In genomic region chr2:16256601-16257000, GRCh38 we compare ENCODE assay signal across 34 cellular contexts.
"Had no signal": no experiment of that assay in that cellular context is flagged by ENCODE, and none has a peak within 500 bp of the region (broad histone marks: within the 10 kb centered on the region; RNA-seq: fewer than 3 reads in every experiment).

No MANE protein-coding gene starts in this region.

- H3K9me3 ChIP-seq: Peyer's patch had no signal

- H3K4me1 ChIP-seq: Peyer's patch had no signal

- H3K4me3 Mint-ChIP-seq: activated B cell treated with CpG ODN at 0.5 μM for 24 hours; activated CD4-positive, alpha-beta memory T cell treated with anti-CD3 and anti-CD28 coated beads for 36 hours; activated naive CD4-positive, alpha-beta T cell treated with anti-CD3 and anti-CD28 coated beads, Interleukin-2, amount 10 ng/mL, durations not matched to agents 7 days and 5 days; activated naive CD8-positive, alpha-beta T cell; activated naive CD8-positive, alpha-beta T cell treated with anti-CD3 and anti-CD28 coated beads, Interleukin-2, amount 50 U/mL, for 24 hours; activated T-cell treated with anti-CD3 and anti-CD28 coated beads, Interleukin-2, amount 50 U/mL, for 4 hours; activated T-helper 1 cell treated with anti-CD3 and anti-CD28 coated beads, Interleukin-12 subunit alpha, Interleukin-12 subunit beta, Interleukin-2, Interleukin-4 antibody, amounts not matched to agents 30 ng/mL and 10 ng/mL and 1 ng/mL, durations not matched to agents 14 hours and 24 hours and 36 hours had no signal

- H3K27me3 Mint-ChIP-seq: activated CD4-positive, alpha-beta memory T cell treated with anti-CD3 and anti-CD28 coated beads for 36 hours; activated naive CD8-positive, alpha-beta T cell had no signal

- H3K36me3 Mint-ChIP-seq: activated CD4-positive, alpha-beta memory T cell treated with anti-CD3 and anti-CD28 coated beads for 36 hours; activated naive CD4-positive, alpha-beta T cell treated with anti-CD3 and anti-CD28 coated beads, Interleukin-2, amount 10 ng/mL, durations not matched to agents 7 days and 5 days; activated naive CD8-positive, alpha-beta T cell had no signal

- ATAC-seq: activated naive CD8-positive, alpha-beta T cell treated with anti-CD3 and anti-CD28 coated beads, Interleukin-2, amount 50 U/mL, for 24 hours; activated T-cell treated with anti-CD3 and anti-CD28 coated beads, Interleukin-2, amount 50 U/mL, for 4 hours; PC-3 had no signal

- H3K9me3 Mint-ChIP-seq: activated CD4-positive, alpha-beta memory T cell treated with anti-CD3 and anti-CD28 coated beads for 36 hours; activated naive CD4-positive, alpha-beta T cell treated with anti-CD3 and anti-CD28 coated beads, Interleukin-2, amount 10 ng/mL, durations not matched to agents 7 days and 5 days; activated naive CD8-positive, alpha-beta T cell treated with anti-CD3 and anti-CD28 coated beads, Interleukin-2, amount 50 U/mL, for 24 hours; activated T-cell treated with anti-CD3 and anti-CD28 coated beads, Interleukin-2, amount 50 U/mL, for 4 hours; activated T-helper 1 cell treated with anti-CD3 and anti-CD28 coated beads, Interleukin-12 subunit alpha, Interleukin-12 subunit beta, Interleukin-2, Interleukin-4 antibody, amounts not matched to agents 30 ng/mL and 10 ng/mL and 1 ng/mL, durations not matched to agents 14 hours and 24 hours and 36 hours had no signal

- H3K27ac ChIP-seq: brain microvascular endothelial cell, Peyer's patch, VCaP had no signal

- H3K27ac Mint-ChIP-seq: activated B cell treated with CpG ODN at 0.5 μM for 24 hours; activated CD4-positive, alpha-beta memory T cell treated with anti-CD3 and anti-CD28 coated beads for 36 hours; activated naive CD4-positive, alpha-beta T cell treated with anti-CD3 and anti-CD28 coated beads, Interleukin-2, amount 10 ng/mL, durations not matched to agents 7 days and 5 days; activated naive CD8-positive, alpha-beta T cell; activated naive CD8-positive, alpha-beta T cell treated with anti-CD3 and anti-CD28 coated beads, Interleukin-2, amount 50 U/mL, for 24 hours; activated T-helper 1 cell treated with anti-CD3 and anti-CD28 coated beads, Interleukin-12 subunit alpha, Interleukin-12 subunit beta, Interleukin-2, Interleukin-4 antibody, amounts not matched to agents 30 ng/mL and 10 ng/mL and 1 ng/mL, durations not matched to agents 14 hours and 24 hours and 36 hours had no signal

- DNase-seq: activated B cell treated with CpG ODN at 0.5 μM for 24 hours; activated CD4-positive, alpha-beta memory T cell treated with anti-CD3 and anti-CD28 coated beads for 36 hours; activated CD4-positive, alpha-beta T cell treated with anti-CD3 and anti-CD28 coated beads for 4 hours; activated CD4-positive, alpha-beta T cell treated with anti-CD3 and anti-CD28 coated beads, Interleukin-2, amount 50 U/mL, for 1 hour; activated CD4-positive, CD25-positive, alpha-beta regulatory T cell treated with anti-CD3 and anti-CD28 coated beads, Interleukin-2, amount 50 U/mL, for 72 hours; activated CD8-positive, alpha-beta memory T cell treated with anti-CD3 and anti-CD28 coated beads, Interleukin-2, amount 50 U/mL, for 4 hours; activated gamma-delta T cell treated with Interleukin-2 at 50 U/mL for 16 hours; activated naive CD4-positive, alpha-beta T cell treated with anti-CD3 and anti-CD28 coated beads, Interleukin-2, amount 10 ng/mL, durations not matched to agents 7 days and 5 days; activated naive CD8-positive, alpha-beta T cell treated with anti-CD3 and anti-CD28 coated beads, Interleukin-2, amount 50 U/mL, for 24 hours; activated T-cell treated with anti-CD3 and anti-CD28 coated beads for 4 hours; activated T-cell treated with anti-CD3 and anti-CD28 coated beads, Interleukin-2, amount 50 U/mL, for 4 hours; anterior cingulate cortex; brain microvascular endothelial cell; central memory CD4-positive, alpha-beta T cell; Karpas-422; NCI-H1105; NCI-H1436 treated with DMSO at 0.1 percent for 48 hours; NCI-H1694 treated with DMSO at 0.1 percent for 48 hours; NCI-H2029 treated with DMSO at 0.1 percent for 48 hours; NCI-H2107; NCI-H2171; NCI-H510A; NCI-H526; NCI-H748 treated with DMSO at 0.1 percent for 48 hours; NK-92 treated with Interleukin-12 subunit alpha and Interleukin-12 subunit beta, amount 100 ng/mL, for 24 hours; PC-3; Peyer's patch; SIG-M5; SW 1271; T-helper 1 cell; T-helper 9 cell had no signal

- H3K4me3 ChIP-seq: Peyer's patch had no signal

- H3K36me3 ChIP-seq: brain microvascular endothelial cell, Peyer's patch had no signal

- H3K4me1 Mint-ChIP-seq: activated B cell treated with CpG ODN at 0.5 μM for 24 hours had no signal

- H3K27me3 ChIP-seq: brain microvascular endothelial cell, Peyer's patch had no signal
